ENCODE assay signal across 2 cellular contexts in the genomic region with DNA sequence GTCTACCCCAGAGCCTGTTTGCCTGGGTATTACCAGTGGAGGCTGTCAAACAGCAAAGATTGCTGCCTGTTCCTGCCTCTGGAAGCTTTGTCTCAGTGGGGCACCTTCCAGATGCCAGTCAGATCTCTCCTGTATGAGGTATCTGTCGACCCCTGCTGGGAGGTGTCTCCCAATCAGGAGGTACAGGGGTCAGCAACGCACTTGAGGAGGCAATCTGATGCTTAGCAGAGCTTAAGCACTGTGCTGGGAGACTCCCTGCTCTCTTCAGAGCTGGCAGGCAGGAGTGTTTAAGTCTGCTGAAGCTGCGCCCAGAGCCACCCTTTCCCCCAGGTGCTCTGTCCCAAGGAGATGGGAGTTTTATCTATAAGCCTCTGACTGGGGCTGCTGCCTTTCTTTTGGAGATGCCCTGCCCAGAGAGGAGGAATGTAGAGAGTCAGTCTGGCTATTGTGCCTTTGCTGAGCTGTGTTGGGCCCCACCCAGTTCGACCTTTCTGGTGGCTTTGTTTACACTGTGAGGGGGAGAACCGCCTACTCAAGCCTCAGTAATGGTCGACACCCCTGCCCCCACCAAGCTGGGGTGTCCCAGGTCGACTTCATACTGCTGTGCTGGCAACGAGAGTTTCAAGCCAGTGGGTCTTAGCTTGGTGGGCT.
TF ChIP-seq lines count a peak whose summit lies in the region.

No MANE protein-coding gene starts in this region.

TF ChIP-seq in HepG2, 621 proteins besides CTCF, POLR2A, EP300 and RAD21 (continues in another document):
- TF ChIP-seq SNRNP70 (IDR thresholded peaks at IDR 0.05; ENCODE audit: low read depth, low read length), result no peak
- no peak for TF ChIP-seq ESRRA (CRISPR knock-in tag; IDR thresholded peaks at IDR 0.05; ENCODE audit: low read depth)
- no peak for TF ChIP-seq ZNF446 (CRISPR knock-in tag; IDR thresholded peaks at IDR 0.05)
- no peak for TF ChIP-seq GTF3A (CRISPR knock-in tag; conservative IDR thresholded peaks at IDR 0.05)
- TF ChIP-seq, protein P1, sequence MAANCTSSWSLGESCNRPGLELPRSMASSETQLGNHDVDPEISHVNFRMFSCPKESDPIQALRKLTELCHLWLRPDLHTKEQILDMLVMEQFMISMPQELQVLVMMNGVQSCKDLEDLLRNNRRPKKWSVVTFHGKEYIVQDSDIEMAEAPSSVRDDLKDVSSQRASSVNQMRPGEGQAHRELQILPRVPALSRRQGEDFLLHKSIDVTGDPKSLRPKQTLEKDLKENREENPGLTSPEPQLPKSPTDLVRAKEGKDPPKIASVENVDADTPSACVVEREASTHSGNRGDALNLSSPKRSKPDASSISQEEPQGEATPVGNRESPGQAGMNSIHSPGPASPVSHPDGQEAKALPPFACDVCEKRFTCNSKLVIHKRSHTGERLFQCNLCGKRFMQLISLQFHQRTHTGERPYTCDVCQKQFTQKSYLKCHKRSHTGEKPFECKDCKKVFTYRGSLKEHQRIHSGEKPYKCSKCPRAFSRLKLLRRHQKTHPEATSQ (CRISPR knock-in tag; IDR thresholded peaks at IDR 0.05; ENCODE audit: borderline replicate concordance), result no peak
- TF ChIP-seq NR2F6 (IDR thresholded peaks at IDR 0.05), result peak; percentile 73
- peak; percentile 79 for TF ChIP-seq NR2F6 (CRISPR knock-in tag; IDR thresholded peaks at IDR 0.05)
- no peak for TF ChIP-seq SOX6 (IDR thresholded peaks at IDR 0.05)
- peak; percentile 71 for TF ChIP-seq SOX6 (CRISPR knock-in tag; IDR thresholded peaks at IDR 0.05)
- TF ChIP-seq, protein P2, sequence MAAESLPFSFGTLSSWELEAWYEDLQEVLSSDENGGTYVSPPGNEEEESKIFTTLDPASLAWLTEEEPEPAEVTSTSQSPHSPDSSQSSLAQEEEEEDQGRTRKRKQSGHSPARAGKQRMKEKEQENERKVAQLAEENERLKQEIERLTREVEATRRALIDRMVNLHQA (CRISPR knock-in tag; IDR thresholded peaks at IDR 0.05), result no peak
- no peak for TF ChIP-seq PHB2 (IDR thresholded peaks at IDR 0.05; ENCODE audit: partially characterized antibody)
- TF ChIP-seq, protein P3, sequence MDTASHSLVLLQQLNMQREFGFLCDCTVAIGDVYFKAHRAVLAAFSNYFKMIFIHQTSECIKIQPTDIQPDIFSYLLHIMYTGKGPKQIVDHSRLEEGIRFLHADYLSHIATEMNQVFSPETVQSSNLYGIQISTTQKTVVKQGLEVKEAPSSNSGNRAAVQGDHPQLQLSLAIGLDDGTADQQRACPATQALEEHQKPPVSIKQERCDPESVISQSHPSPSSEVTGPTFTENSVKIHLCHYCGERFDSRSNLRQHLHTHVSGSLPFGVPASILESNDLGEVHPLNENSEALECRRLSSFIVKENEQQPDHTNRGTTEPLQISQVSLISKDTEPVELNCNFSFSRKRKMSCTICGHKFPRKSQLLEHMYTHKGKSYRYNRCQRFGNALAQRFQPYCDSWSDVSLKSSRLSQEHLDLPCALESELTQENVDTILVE (CRISPR knock-in tag; IDR thresholded peaks at IDR 0.05), result no peak
- TF ChIP-seq SRSF9 (IDR thresholded peaks at IDR 0.05; ENCODE audit: borderline replicate concordance, insufficient read depth, low read depth, low read length, poor library complexity, severe bottlenecking), result no peak
- no peak for TF ChIP-seq RELA (CRISPR knock-in tag; IDR thresholded peaks at IDR 0.05)
- TF ChIP-seq PHF5A (CRISPR knock-in tag; IDR thresholded peaks at IDR 0.05; ENCODE audit: low read depth, unreplicated experiment), result no peak
- TF ChIP-seq, protein P4, sequence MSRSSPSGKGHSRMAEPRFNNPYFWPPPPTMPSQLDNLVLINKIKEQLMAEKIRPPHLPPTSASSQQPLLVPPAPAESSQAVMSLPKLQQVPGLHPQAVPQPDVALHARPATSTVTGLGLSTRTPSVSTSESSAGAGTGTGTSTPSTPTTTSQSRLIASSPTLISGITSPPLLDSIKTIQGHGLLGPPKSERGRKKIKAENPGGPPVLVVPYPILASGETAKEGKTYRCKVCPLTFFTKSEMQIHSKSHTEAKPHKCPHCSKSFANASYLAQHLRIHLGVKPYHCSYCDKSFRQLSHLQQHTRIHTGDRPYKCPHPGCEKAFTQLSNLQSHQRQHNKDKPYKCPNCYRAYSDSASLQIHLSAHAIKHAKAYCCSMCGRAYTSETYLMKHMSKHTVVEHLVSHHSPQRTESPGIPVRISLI (CRISPR knock-in tag; IDR thresholded peaks at IDR 0.05; ENCODE audit: borderline replicate concordance), result peak; percentile 18; the same call in 1 of the 2 replicates
- TF ChIP-seq, protein P5, sequence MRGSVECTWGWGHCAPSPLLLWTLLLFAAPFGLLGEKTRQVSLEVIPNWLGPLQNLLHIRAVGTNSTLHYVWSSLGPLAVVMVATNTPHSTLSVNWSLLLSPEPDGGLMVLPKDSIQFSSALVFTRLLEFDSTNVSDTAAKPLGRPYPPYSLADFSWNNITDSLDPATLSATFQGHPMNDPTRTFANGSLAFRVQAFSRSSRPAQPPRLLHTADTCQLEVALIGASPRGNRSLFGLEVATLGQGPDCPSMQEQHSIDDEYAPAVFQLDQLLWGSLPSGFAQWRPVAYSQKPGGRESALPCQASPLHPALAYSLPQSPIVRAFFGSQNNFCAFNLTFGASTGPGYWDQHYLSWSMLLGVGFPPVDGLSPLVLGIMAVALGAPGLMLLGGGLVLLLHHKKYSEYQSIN (CRISPR knock-in tag; IDR thresholded peaks at IDR 0.05; ENCODE audit: borderline replicate concordance), result no peak
- TF ChIP-seq, protein P6, sequence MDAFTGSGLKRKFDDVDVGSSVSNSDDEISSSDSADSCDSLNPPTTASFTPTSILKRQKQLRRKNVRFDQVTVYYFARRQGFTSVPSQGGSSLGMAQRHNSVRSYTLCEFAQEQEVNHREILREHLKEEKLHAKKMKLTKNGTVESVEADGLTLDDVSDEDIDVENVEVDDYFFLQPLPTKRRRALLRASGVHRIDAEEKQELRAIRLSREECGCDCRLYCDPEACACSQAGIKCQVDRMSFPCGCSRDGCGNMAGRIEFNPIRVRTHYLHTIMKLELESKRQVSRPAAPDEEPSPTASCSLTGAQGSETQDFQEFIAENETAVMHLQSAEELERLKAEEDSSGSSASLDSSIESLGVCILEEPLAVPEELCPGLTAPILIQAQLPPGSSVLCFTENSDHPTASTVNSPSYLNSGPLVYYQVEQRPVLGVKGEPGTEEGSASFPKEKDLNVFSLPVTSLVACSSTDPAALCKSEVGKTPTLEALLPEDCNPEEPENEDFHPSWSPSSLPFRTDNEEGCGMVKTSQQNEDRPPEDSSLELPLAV (CRISPR knock-in tag; conservative IDR thresholded peaks at IDR 0.05; ENCODE audit: low read depth), result no peak
- TF ChIP-seq ZMYM3 (CRISPR knock-in tag; IDR thresholded peaks at IDR 0.05), result no peak
- peak; percentile 58 for TF ChIP-seq ZNF644 (CRISPR knock-in tag; IDR thresholded peaks at IDR 0.05; ENCODE audit: low read depth)
- no peak for TF ChIP-seq ETV6 (CRISPR knock-in tag; conservative IDR thresholded peaks at IDR 0.05)
- no peak for TF ChIP-seq ARNT (IDR thresholded peaks at IDR 0.05)
- TF ChIP-seq, protein P7, sequence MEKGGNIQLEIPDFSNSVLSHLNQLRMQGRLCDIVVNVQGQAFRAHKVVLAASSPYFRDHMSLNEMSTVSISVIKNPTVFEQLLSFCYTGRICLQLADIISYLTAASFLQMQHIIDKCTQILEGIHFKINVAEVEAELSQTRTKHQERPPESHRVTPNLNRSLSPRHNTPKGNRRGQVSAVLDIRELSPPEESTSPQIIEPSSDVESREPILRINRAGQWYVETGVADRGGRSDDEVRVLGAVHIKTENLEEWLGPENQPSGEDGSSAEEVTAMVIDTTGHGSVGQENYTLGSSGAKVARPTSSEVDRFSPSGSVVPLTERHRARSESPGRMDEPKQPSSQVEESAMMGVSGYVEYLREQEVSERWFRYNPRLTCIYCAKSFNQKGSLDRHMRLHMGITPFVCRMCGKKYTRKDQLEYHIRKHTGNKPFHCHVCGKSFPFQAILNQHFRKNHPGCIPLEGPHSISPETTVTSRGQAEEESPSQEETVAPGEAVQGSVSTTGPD (CRISPR knock-in tag; IDR thresholded peaks at IDR 0.05), result no peak

TF ChIP-seq in WTC11, 78 proteins besides CTCF, POLR2A, EP300 and RAD21 (continues in another document):
- no peak for TF ChIP-seq JAZF1 (CRISPR knock-in tag; IDR thresholded peaks at IDR 0.05)
- TF ChIP-seq, protein P8, sequence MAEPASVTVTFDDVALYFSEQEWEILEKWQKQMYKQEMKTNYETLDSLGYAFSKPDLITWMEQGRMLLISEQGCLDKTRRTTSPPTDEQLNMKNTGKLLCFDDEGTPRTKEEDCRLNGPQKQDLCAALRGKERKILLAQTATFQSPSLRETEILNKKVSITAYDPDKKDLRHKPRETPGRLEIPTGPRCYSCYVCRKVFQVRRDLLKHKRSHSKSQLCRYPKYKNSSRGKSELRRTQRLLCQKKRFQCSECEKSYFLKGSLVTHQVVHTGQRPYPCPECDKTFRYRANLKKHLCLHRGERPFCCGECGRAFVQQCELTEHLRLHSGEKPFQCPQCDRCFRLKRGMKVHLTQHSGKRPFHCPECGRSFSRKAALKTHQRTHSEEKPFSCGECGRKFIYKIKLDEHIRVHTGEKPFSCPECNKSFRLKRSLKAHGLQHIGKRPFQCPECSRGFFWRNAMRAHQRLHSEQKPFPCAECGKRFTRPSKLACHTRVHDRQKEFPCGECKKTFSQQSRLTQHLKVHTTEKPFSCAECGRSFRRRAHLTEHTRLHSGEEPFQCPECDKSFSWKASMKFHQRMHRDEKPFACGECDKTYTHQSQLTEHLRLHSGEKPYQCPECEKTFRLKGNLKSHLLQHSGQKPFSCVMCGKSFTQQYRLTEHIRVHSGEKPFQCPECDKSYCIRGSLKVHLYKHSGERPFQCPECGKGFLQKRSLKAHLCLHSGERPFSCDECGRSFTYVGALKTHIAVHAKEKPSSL (CRISPR knock-in tag; conservative IDR thresholded peaks at IDR 0.05), result no peak
- TF ChIP-seq, protein P9, sequence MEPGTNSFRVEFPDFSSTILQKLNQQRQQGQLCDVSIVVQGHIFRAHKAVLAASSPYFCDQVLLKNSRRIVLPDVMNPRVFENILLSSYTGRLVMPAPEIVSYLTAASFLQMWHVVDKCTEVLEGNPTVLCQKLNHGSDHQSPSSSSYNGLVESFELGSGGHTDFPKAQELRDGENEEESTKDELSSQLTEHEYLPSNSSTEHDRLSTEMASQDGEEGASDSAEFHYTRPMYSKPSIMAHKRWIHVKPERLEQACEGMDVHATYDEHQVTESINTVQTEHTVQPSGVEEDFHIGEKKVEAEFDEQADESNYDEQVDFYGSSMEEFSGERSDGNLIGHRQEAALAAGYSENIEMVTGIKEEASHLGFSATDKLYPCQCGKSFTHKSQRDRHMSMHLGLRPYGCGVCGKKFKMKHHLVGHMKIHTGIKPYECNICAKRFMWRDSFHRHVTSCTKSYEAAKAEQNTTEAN (CRISPR knock-in tag; IDR thresholded peaks at IDR 0.05), result 0 out of 2 replicates have a peak, but pooled peaks have one; percentile 20
- TF ChIP-seq SP1 (CRISPR knock-in tag; conservative IDR thresholded peaks at IDR 0.05), result no peak
- no peak for TF ChIP-seq CREB1 (CRISPR knock-in tag; IDR thresholded peaks at IDR 0.05)
- no peak for TF ChIP-seq ZNF671 (CRISPR knock-in tag; IDR thresholded peaks at IDR 0.05)
- TF ChIP-seq NFYB (CRISPR knock-in tag; conservative IDR thresholded peaks at IDR 0.05; ENCODE audit: low read depth), result 0 out of 2 replicates have a peak, but pooled peaks have one; percentile 11
- TF ChIP-seq, protein P10, sequence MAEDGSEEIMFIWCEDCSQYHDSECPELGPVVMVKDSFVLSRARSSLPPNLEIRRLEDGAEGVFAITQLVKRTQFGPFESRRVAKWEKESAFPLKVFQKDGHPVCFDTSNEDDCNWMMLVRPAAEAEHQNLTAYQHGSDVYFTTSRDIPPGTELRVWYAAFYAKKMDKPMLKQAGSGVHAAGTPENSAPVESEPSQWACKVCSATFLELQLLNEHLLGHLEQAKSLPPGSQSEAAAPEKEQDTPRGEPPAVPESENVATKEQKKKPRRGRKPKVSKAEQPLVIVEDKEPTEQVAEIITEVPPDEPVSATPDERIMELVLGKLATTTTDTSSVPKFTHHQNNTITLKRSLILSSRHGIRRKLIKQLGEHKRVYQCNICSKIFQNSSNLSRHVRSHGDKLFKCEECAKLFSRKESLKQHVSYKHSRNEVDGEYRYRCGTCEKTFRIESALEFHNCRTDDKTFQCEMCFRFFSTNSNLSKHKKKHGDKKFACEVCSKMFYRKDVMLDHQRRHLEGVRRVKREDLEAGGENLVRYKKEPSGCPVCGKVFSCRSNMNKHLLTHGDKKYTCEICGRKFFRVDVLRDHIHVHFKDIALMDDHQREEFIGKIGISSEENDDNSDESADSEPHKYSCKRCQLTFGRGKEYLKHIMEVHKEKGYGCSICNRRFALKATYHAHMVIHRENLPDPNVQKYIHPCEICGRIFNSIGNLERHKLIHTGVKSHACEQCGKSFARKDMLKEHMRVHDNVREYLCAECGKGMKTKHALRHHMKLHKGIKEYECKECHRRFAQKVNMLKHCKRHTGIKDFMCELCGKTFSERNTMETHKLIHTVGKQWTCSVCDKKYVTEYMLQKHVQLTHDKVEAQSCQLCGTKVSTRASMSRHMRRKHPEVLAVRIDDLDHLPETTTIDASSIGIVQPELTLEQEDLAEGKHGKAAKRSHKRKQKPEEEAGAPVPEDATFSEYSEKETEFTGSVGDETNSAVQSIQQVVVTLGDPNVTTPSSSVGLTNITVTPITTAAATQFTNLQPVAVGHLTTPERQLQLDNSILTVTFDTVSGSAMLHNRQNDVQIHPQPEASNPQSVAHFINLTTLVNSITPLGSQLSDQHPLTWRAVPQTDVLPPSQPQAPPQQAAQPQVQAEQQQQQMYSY (CRISPR knock-in tag; IDR thresholded peaks at IDR 0.05), result no peak
- TF ChIP-seq IRF2 (CRISPR knock-in tag; IDR thresholded peaks at IDR 0.05; ENCODE audit: borderline replicate concordance, low read depth), result no peak
- TF ChIP-seq TP53 (CRISPR knock-in tag; IDR thresholded peaks at IDR 0.05), result no peak
- no peak for TF ChIP-seq ZBTB21 (CRISPR knock-in tag; IDR thresholded peaks at IDR 0.05; ENCODE audit: borderline replicate concordance)
- TF ChIP-seq GTF2I (CRISPR knock-in tag; conservative IDR thresholded peaks at IDR 0.05), result no peak
- TF ChIP-seq, protein P11, sequence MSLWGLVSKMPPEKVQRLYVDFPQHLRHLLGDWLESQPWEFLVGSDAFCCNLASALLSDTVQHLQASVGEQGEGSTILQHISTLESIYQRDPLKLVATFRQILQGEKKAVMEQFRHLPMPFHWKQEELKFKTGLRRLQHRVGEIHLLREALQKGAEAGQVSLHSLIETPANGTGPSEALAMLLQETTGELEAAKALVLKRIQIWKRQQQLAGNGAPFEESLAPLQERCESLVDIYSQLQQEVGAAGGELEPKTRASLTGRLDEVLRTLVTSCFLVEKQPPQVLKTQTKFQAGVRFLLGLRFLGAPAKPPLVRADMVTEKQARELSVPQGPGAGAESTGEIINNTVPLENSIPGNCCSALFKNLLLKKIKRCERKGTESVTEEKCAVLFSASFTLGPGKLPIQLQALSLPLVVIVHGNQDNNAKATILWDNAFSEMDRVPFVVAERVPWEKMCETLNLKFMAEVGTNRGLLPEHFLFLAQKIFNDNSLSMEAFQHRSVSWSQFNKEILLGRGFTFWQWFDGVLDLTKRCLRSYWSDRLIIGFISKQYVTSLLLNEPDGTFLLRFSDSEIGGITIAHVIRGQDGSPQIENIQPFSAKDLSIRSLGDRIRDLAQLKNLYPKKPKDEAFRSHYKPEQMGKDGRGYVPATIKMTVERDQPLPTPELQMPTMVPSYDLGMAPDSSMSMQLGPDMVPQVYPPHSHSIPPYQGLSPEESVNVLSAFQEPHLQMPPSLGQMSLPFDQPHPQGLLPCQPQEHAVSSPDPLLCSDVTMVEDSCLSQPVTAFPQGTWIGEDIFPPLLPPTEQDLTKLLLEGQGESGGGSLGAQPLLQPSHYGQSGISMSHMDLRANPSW (CRISPR knock-in tag; conservative IDR thresholded peaks at IDR 0.05; ENCODE audit: low read depth), result no peak
